ENCODE assay signal across 34 cellular contexts in the genomic region with DNA sequence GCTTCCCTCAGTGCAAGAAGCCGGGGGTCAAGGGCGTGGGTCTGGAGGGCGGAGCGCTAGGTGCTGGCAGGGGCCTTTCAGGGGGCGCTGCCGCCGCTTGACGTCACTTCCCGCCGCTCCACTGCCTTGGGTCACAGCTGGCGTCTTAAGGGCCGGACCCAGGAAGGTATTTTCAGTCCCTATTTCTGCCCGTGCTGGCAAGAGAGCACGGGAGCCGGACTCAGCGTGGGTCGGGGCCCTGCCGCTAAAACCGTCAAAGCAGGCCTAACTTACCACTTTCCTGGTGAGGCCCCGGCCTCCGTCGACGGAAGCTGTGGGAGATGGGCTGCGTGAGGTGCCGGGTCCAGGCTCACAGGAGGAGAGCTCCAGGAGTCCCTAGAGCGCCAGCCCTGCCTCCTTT. TPM values are rescaled to one million over a fixed set of nuclear protein-coding genes. Genes with fewer than 3 reads are reported as not detected.
"Had no signal": no experiment of that assay in that cellular context is flagged by ENCODE, and none has a peak within 500 bp of the region (broad histone marks: within the 10 kb centered on the region; RNA-seq: fewer than 3 reads in every experiment).

No MANE protein-coding gene starts in this region.

- ATAC-seq: esophagus mucosa; gastrocnemius medialis; heart left ventricle; left cardiac atrium; left lung; mucosa of descending colon; natural killer cell treated with Interleukin-12 subunit alpha and Interleukin-12 subunit beta and Interleukin-15 and Interleukin-18, amount 100 ng/mL, for 72 hours; stimulated activated effector memory CD8-positive, alpha-beta T cell treated with anti-CD3 and anti-CD28 coated beads, Interleukin-12 subunit alpha, Interleukin-12 subunit beta, amount 100 ng/mL, for 72 hours had no signal

- H3K27ac ChIP-seq: dorsolateral prefrontal cortex, epithelial cell of prostate, gastrocnemius medialis, heart left ventricle, hepatocyte, left lung, prostate gland, right atrium auricular region, sigmoid colon, stomach, tibial artery, upper lobe of left lung had no signal

- H3K36me3 Mint-ChIP-seq: mesothelial cell of epicardium; natural killer cell treated with Interleukin-12 subunit alpha and Interleukin-12 subunit beta and Interleukin-15 and Interleukin-18, amount 100 ng/mL, for 72 hours had no signal

- H3K36me3 ChIP-seq: gastrocnemius medialis, heart left ventricle, left lung, prostate gland, right atrium auricular region, sigmoid colon, stomach, tibial artery, upper lobe of left lung had no signal

- H2AFZ ChIP-seq: hepatocyte had no signal

- H3K27ac Mint-ChIP-seq: mesothelial cell of epicardium; natural killer cell treated with Interleukin-12 subunit alpha and Interleukin-12 subunit beta and Interleukin-15 and Interleukin-18, amount 100 ng/mL, for 72 hours; stimulated activated effector memory CD8-positive, alpha-beta T cell treated with anti-CD3 and anti-CD28 coated beads, Interleukin-12 subunit alpha, Interleukin-12 subunit beta, amount 100 ng/mL, for 72 hours had no signal

- H3K79me2 ChIP-seq: hepatocyte had no signal

- DNase-seq: dorsolateral prefrontal cortex; effector CD4-positive, alpha-beta T cell; foreskin fibroblast; gastrocnemius medialis; left cardiac atrium; left lung; mesenchymal stem cell; mucosa of descending colon; naive B cell; sigmoid colon; stimulated activated CD4-positive, alpha-beta T cell treated with anti-CD3 and anti-CD28 coated beads, Interleukin-2, amount 100 ng/mL, for 24 hours; stimulated activated CD4-positive, alpha-beta T cell treated with anti-CD3 and anti-CD28 coated beads, Interleukin-4, amount 100 ng/mL, for 24 hours; stimulated activated naive CD4-positive, alpha-beta T cell treated with Interleukin-2 at 50 U/mL for 16 hours; stomach; tibial artery had no signal

- H3K4me3 Mint-ChIP-seq: mesothelial cell of epicardium; natural killer cell treated with Interleukin-12 subunit alpha and Interleukin-12 subunit beta and Interleukin-15 and Interleukin-18, amount 100 ng/mL, for 72 hours; neural crest cell; stimulated activated effector memory CD8-positive, alpha-beta T cell treated with anti-CD3 and anti-CD28 coated beads, Interleukin-12 subunit alpha, Interleukin-12 subunit beta, amount 100 ng/mL, for 72 hours had no signal

- H3K9me3 Mint-ChIP-seq: mesothelial cell of epicardium; natural killer cell treated with Interleukin-12 subunit alpha and Interleukin-12 subunit beta and Interleukin-15 and Interleukin-18, amount 100 ng/mL, for 72 hours; neural crest cell; stimulated activated effector memory CD8-positive, alpha-beta T cell treated with anti-CD3 and anti-CD28 coated beads, Interleukin-12 subunit alpha, Interleukin-12 subunit beta, amount 100 ng/mL, for 72 hours had no signal

- H3K4me3 ChIP-seq: dorsolateral prefrontal cortex, gastrocnemius medialis, heart left ventricle, hepatocyte, left lung, mucosa of descending colon, prostate gland, right atrium auricular region, sigmoid colon, stomach, tibial artery, upper lobe of left lung had no signal

- FAIRE-seq: colon, islet of Langerhans, urothelium cell line had no signal

- H3K9me3 ChIP-seq: gastrocnemius medialis, heart left ventricle, left lung, mucosa of descending colon, prostate gland, right atrium auricular region, sigmoid colon, stomach, tibial artery, upper lobe of left lung had no signal

- H3K4me2 ChIP-seq: hepatocyte had no signal

- H3K4me1 ChIP-seq: gastrocnemius medialis, left lung, prostate gland, right atrium auricular region, sigmoid colon, tibial artery had no signal

RNA-seq across cellular contexts. Expression of gene VAX1, which starts 12.0 kb away (rescaled TPM):
- total RNA-seq: gastrocnemius medialis; heart left ventricle; hepatocyte; left cardiac atrium; left lung; lower leg skin; lung microvascular endothelial cell; mesothelial cell of epicardium; mucosa of descending colon; natural killer cell treated with Interleukin-12 subunit alpha and Interleukin-12 subunit beta and Interleukin-15 and Interleukin-18, amount 100 ng/mL, for 72 hours; osteoblast; prostate gland; right atrium auricular region; sigmoid colon; skeletal muscle tissue; stomach; subcutaneous adipose tissue; upper lobe of left lung had no signal
- polyA plus RNA-seq: heart left ventricle, hepatocyte, sigmoid colon, stomach had no signal
